Comparison of ENCODE assay signal across 9 cellular contexts in the genomic region with DNA sequence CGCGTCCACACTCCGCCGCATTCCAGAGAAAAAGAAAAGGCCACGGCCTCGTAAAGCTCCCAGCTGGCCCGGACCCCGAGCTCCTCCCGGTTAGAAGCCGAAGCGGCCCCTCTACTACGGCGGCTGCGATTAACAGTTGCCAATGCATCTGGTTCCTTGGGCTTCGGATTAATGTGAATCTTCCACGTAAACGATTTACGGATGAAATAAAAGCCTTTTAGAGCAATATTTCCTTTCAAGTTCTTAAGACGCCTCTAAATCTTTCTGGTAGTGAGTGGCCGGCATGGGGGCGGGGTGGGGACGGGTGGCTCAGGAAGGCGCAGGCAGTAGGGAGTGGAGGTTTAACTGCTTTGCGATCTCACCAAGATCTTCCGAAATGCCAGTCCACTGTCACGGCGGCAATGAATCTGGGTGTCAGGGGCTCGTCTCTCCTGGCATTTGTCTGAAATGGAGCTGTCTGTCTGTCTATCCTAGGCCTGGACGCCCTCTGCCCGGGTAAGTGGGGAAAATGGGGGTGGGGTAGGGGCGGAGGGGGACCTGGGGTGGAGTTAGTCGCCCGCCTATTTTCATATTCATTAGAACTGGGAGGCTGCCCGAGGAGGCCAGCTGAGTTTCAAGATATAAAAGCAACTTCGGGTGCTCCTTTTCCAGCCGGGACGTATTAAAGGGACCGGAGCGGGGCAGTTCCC. TPM values are rescaled to one million over a fixed set of nuclear protein-coding genes. Genes with fewer than 3 reads are reported as not detected.
DNase-seq lines count a peak whose midpoint lies in the region; TF ChIP-seq lines count a peak whose summit lies in the region.
"Had no signal": no experiment of that assay in that cellular context is flagged by ENCODE, and none has a peak within 500 bp of the region (broad histone marks: within the 10 kb centered on the region; RNA-seq: fewer than 3 reads in every experiment).

No MANE protein-coding gene starts in this region.

- DNase-seq in AG04450 (ENCODE audit: low read depth, low spot score): no peak
- DNase-seq in NCI-H2227 (lab: John Stamatoyannopoulos, UW; ENCODE audit: unreplicated experiment): peak; percentile 32
- DNase-seq in fibroblast of gingiva (ENCODE audit: low read depth): peak; percentile 3
- DNase-seq in neural crest cell (ENCODE audit: low read depth, low spot score): no peak
- no peak for DNase-seq in stimulated activated CD4-positive, alpha-beta T cell treated with anti-CD3 and anti-CD28 coated beads, Interleukin-2, amount 100 ng/mL, for 24 hours
- no peak for DNase-seq in NOMO-1 treated with dmso at 0.1 percent for 144 hours (lab: John Stamatoyannopoulos, UW; ENCODE audit: unreplicated experiment)
- DNase-seq in GDM1 (lab: John Stamatoyannopoulos, UW): no peak
- no peak for DNase-seq in NCI-H226
- DNase-seq: DND-41 had no signal

- CTCF ChIA-PET in AG04450 (lab: Charles Lee): interaction anchor here (0.7 kb wide), 1 partner anchor 31 kb away, joined by 6 read pairs; no protein-coding TSS in a partner anchor

- peak overlapping the region; percentile 99 for H3K4me3 Mint-ChIP-seq in neural crest cell

- no peaks in the 10 kb centered on the region for H3K36me3 Mint-ChIP-seq in neural crest cell (ENCODE audit: low read depth)

- peaks cover 55% of the 10 kb centered on the region for H3K27me3 ChIP-seq in AG04450 (ENCODE audit: control insufficient read depth, insufficient read depth, low read length)

- TF ChIP-seq CTCF in AG04450 (IDR thresholded peaks at IDR 0.05; ENCODE audit: low read depth, low read length) (no peak), neural crest cell (conservative IDR thresholded peaks at IDR 0.05) (no peak)

- no peaks in the 10 kb centered on the region for H3K9me3 Mint-ChIP-seq in neural crest cell

- no peak overlapping the region for H3K27ac ChIP-seq in AG04450 (ENCODE audit: low read depth, low read length)

- H3K27ac Mint-ChIP-seq in neural crest cell (ENCODE audit: unreplicated experiment): no peak overlapping the region

- POLR2A ChIA-PET in AG04450 (lab: Yijun Ruan, JAX): no interaction called here

- peaks cover 32% of the 10 kb centered on the region for H3K4me1 Mint-ChIP-seq in neural crest cell

- peaks cover 90% of the 10 kb centered on the region for H3K27me3 Mint-ChIP-seq in neural crest cell (ENCODE audit: low read depth)

- H3K4me3 ChIP-seq in AG04450 (ENCODE audit: low read depth, low read length): peak overlapping the region; percentile 51

- peaks cover 17% of the 10 kb centered on the region for H3K9me3 ChIP-seq in AG04450 (ENCODE audit: control insufficient read depth, insufficient read depth, low read length)

RNA-seq across cellular contexts. Expression of a gene that starts 0.4 kb away (rescaled TPM):
- polyA plus RNA-seq in AG04450 (2011; rRNA removed): not detected in 2 replicates
- polyA minus RNA-seq in AG04450 (2011; rRNA and poly(A)+ RNA removed): not detected in 2 replicates
- total RNA-seq in neural crest cell: 4.1 and 4.7 TPM in 2 replicates

Comparison
In these comparisons a context has a peak if more than half of its experiments do, and no peak if none do; other contexts are left out.
1. DNase-seq: peak in NCI-H2227 (single experiment) and fibroblast of gingiva (single experiment); none in AG04450 (single experiment), neural crest cell (single experiment), stimulated activated CD4-positive, alpha-beta T cell treated with anti-CD3 and anti-CD28 coated beads, Interleukin-2, amount 100 ng/mL, for 24 hours (0 of 2), NOMO-1 treated with dmso at 0.1 percent for 144 hours (single experiment), GDM1 (single experiment) and NCI-H226 (single experiment).